Comparison of ENCODE assay signal across 31 cellular contexts in genomic region chr5:2310946-2311345, GRCh38.
"Had no signal": no experiment of that assay in that cellular context is flagged by ENCODE, and none has a peak within 500 bp of the region (broad histone marks: within the 10 kb centered on the region; RNA-seq: fewer than 3 reads in every experiment).

No MANE protein-coding gene starts in this region.

- ATAC-seq: activated CD4-positive, alpha-beta T cell treated with anti-CD3 and anti-CD28 coated beads for 36 hours; activated CD8-positive, alpha-beta memory T cell treated with anti-CD3 and anti-CD28 coated beads, Interleukin-2, amount 10 ng/mL, durations not matched to agents 7 days and 5 days; activated CD8-positive, alpha-beta T cell treated with anti-CD3 and anti-CD28 coated beads, Interleukin-2, amount 10 ng/mL, durations not matched to agents 7 days and 5 days; activated naive CD8-positive, alpha-beta T cell treated with anti-CD3 and anti-CD28 coated beads, Interleukin-2, amount 50 U/mL, for 24 hours; body of pancreas; effector memory CD8-positive, alpha-beta T cell; foreskin keratinocyte; gastrocnemius medialis had no signal

- H3K27ac Mint-ChIP-seq: activated CD4-positive, alpha-beta memory T cell treated with anti-CD3 and anti-CD28 coated beads for 36 hours; activated CD4-positive, alpha-beta T cell treated with anti-CD3 and anti-CD28 coated beads for 36 hours; activated CD4-positive, alpha-beta T cell treated with anti-CD3 and anti-CD28 coated beads, Interleukin-2, amount 10 ng/mL, durations not matched to agents 24 days and 14 days; activated CD8-positive, alpha-beta memory T cell treated with anti-CD3 and anti-CD28 coated beads, Interleukin-2, amount 10 ng/mL, durations not matched to agents 7 days and 5 days; activated CD8-positive, alpha-beta T cell treated with anti-CD3 and anti-CD28 coated beads, Interleukin-2, amount 10 ng/mL, durations not matched to agents 7 days and 5 days; activated naive CD4-positive, alpha-beta T cell treated with anti-CD3 and anti-CD28 coated beads for 36 hours; activated naive CD4-positive, alpha-beta T cell treated with anti-CD3 and anti-CD28 coated beads, Interleukin-2, amount 50 U/mL, for 24 hours; activated naive CD8-positive, alpha-beta T cell treated with anti-CD3 and anti-CD28 coated beads for 36 hours; activated naive CD8-positive, alpha-beta T cell treated with anti-CD3 and anti-CD28 coated beads, Interleukin-2, amount 50 U/mL, for 24 hours; activated T-helper 1 cell treated with anti-CD3 and anti-CD28 coated beads, Interleukin-12 subunit alpha, Interleukin-12 subunit beta, Interleukin-2, Interleukin-4 antibody, amounts not matched to agents 30 ng/mL and 10 ng/mL and 1 ng/mL, durations not matched to agents 14 hours and 24 hours and 36 hours; activated T-helper 2 cell treated with anti-CD3 and anti-CD28 coated beads, Interferon-gamma antibody, Interleukin-2, Interleukin-4, amounts not matched to agents 10 μg/mL and 5 μg/mL and 100 μg/mL, durations not matched to agents 14 hours and 24 hours and 36 hours; effector memory CD8-positive, alpha-beta T cell had no signal

- H3K27ac ChIP-seq: adrenal gland, body of pancreas, esophagus muscularis mucosa, foreskin keratinocyte, gastrocnemius medialis had no signal

- H3K4me3 Mint-ChIP-seq: activated CD4-positive, alpha-beta memory T cell treated with anti-CD3 and anti-CD28 coated beads for 36 hours; activated CD4-positive, alpha-beta T cell treated with anti-CD3 and anti-CD28 coated beads for 36 hours; activated CD4-positive, alpha-beta T cell treated with anti-CD3 and anti-CD28 coated beads, Interleukin-2, amount 10 ng/mL, durations not matched to agents 24 days and 14 days; activated CD8-positive, alpha-beta memory T cell treated with anti-CD3 and anti-CD28 coated beads, Interleukin-2, amount 10 ng/mL, durations not matched to agents 7 days and 5 days; activated CD8-positive, alpha-beta T cell treated with anti-CD3 and anti-CD28 coated beads, Interleukin-2, amount 10 ng/mL, durations not matched to agents 7 days and 5 days; activated naive CD4-positive, alpha-beta T cell treated with anti-CD3 and anti-CD28 coated beads for 36 hours; activated naive CD4-positive, alpha-beta T cell treated with anti-CD3 and anti-CD28 coated beads, Interleukin-2, amount 50 U/mL, for 24 hours; activated naive CD8-positive, alpha-beta T cell treated with anti-CD3 and anti-CD28 coated beads for 36 hours; activated naive CD8-positive, alpha-beta T cell treated with anti-CD3 and anti-CD28 coated beads, Interleukin-2, amount 50 U/mL, for 24 hours; activated T-helper 1 cell treated with anti-CD3 and anti-CD28 coated beads, Interleukin-12 subunit alpha, Interleukin-12 subunit beta, Interleukin-2, Interleukin-4 antibody, amounts not matched to agents 30 ng/mL and 10 ng/mL and 1 ng/mL, durations not matched to agents 14 hours and 24 hours and 36 hours; effector memory CD8-positive, alpha-beta T cell had no signal

- H3K4me1 Mint-ChIP-seq: activated CD4-positive, alpha-beta T cell treated with anti-CD3 and anti-CD28 coated beads for 36 hours; activated CD4-positive, alpha-beta T cell treated with anti-CD3 and anti-CD28 coated beads, Interleukin-2, amount 10 ng/mL, durations not matched to agents 24 days and 14 days; activated CD8-positive, alpha-beta memory T cell treated with anti-CD3 and anti-CD28 coated beads, Interleukin-2, amount 10 ng/mL, durations not matched to agents 7 days and 5 days; activated naive CD4-positive, alpha-beta T cell treated with anti-CD3 and anti-CD28 coated beads, Interleukin-2, amount 50 U/mL, for 24 hours; activated naive CD8-positive, alpha-beta T cell treated with anti-CD3 and anti-CD28 coated beads for 36 hours; activated naive CD8-positive, alpha-beta T cell treated with anti-CD3 and anti-CD28 coated beads, Interleukin-2, amount 50 U/mL, for 24 hours had no signal

- H3K27me3 ChIP-seq: adrenal gland, body of pancreas, esophagus muscularis mucosa, foreskin keratinocyte, gastrocnemius medialis had no signal

- H3K4me3 ChIP-seq: adrenal gland, body of pancreas, esophagus muscularis mucosa, gastrocnemius medialis had no signal

- H3K27me3 Mint-ChIP-seq: activated CD4-positive, alpha-beta memory T cell treated with anti-CD3 and anti-CD28 coated beads for 36 hours; activated CD4-positive, alpha-beta T cell treated with anti-CD3 and anti-CD28 coated beads for 36 hours; activated CD4-positive, alpha-beta T cell treated with anti-CD3 and anti-CD28 coated beads, Interleukin-2, amount 10 ng/mL, durations not matched to agents 24 days and 14 days; activated CD8-positive, alpha-beta memory T cell treated with anti-CD3 and anti-CD28 coated beads, Interleukin-2, amount 10 ng/mL, durations not matched to agents 7 days and 5 days; activated naive CD4-positive, alpha-beta T cell treated with anti-CD3 and anti-CD28 coated beads, Interleukin-2, amount 50 U/mL, for 24 hours; activated naive CD8-positive, alpha-beta T cell treated with anti-CD3 and anti-CD28 coated beads for 36 hours; activated naive CD8-positive, alpha-beta T cell treated with anti-CD3 and anti-CD28 coated beads, Interleukin-2, amount 50 U/mL, for 24 hours; effector memory CD8-positive, alpha-beta T cell had no signal

- H3K36me3 Mint-ChIP-seq: activated CD4-positive, alpha-beta memory T cell treated with anti-CD3 and anti-CD28 coated beads for 36 hours; activated CD8-positive, alpha-beta memory T cell treated with anti-CD3 and anti-CD28 coated beads, Interleukin-2, amount 10 ng/mL, durations not matched to agents 7 days and 5 days; activated naive CD4-positive, alpha-beta T cell treated with anti-CD3 and anti-CD28 coated beads, Interleukin-2, amount 50 U/mL, for 24 hours; activated naive CD8-positive, alpha-beta T cell treated with anti-CD3 and anti-CD28 coated beads for 36 hours had no signal

- H3K9me3 ChIP-seq: body of pancreas, gastrocnemius medialis had no signal

- H3K36me3 ChIP-seq: adrenal gland, esophagus muscularis mucosa, gastrocnemius medialis had no signal

- H3K4me1 ChIP-seq: adrenal gland, body of pancreas, esophagus muscularis mucosa, foreskin keratinocyte, gastrocnemius medialis had no signal

- DNase-seq: activated CD4-positive, alpha-beta memory T cell treated with anti-CD3 and anti-CD28 coated beads for 36 hours; activated CD4-positive, alpha-beta T cell treated with anti-CD3 and anti-CD28 coated beads for 36 hours; activated CD4-positive, alpha-beta T cell treated with anti-CD3 and anti-CD28 coated beads, Interleukin-2, amount 10 ng/mL, durations not matched to agents 24 days and 14 days; activated CD4-positive, CD25-positive, alpha-beta regulatory T cell; activated CD4-positive, CD25-positive, alpha-beta regulatory T cell treated with anti-CD3 and anti-CD28 coated beads, Interleukin-2, amount 50 U/mL, for 72 hours; activated CD8-positive, alpha-beta memory T cell treated with anti-CD3 and anti-CD28 coated beads, Interleukin-2, amount 10 ng/mL, durations not matched to agents 7 days and 5 days; activated CD8-positive, alpha-beta memory T cell treated with anti-CD3 and anti-CD28 coated beads, Interleukin-2, amount 50 U/mL, for 4 hours; activated CD8-positive, alpha-beta T cell treated with anti-CD3 and anti-CD28 coated beads, Interleukin-2, amount 10 ng/mL, durations not matched to agents 7 days and 5 days; activated effector memory CD4-positive, alpha-beta T cell treated with anti-CD3 and anti-CD28 coated beads, Interleukin-2, amount 50 U/mL, for 16 hours; activated naive CD4-positive, alpha-beta T cell treated with anti-CD3 and anti-CD28 coated beads for 36 hours; activated naive CD8-positive, alpha-beta T cell treated with anti-CD3 and anti-CD28 coated beads for 36 hours; activated naive CD8-positive, alpha-beta T cell treated with anti-CD3 and anti-CD28 coated beads, Interleukin-2, amount 50 U/mL, for 24 hours; activated T-cell treated with anti-CD3 and anti-CD28 coated beads, Interleukin-2, amount 50 U/mL, for 1 hour; activated T-cell treated with anti-CD3 and anti-CD28 coated beads, Interleukin-2, amount 50 U/mL, for 48 hours; adrenal gland; amygdala; aorta; body of pancreas; caudate nucleus; cortex of kidney; dermis blood vessel endothelial cell; effector CD4-positive, alpha-beta T cell; effector memory CD8-positive, alpha-beta T cell; erythroblast; foreskin keratinocyte; gastrocnemius medialis; T-helper 2 cell had no signal

- H3K9me3 Mint-ChIP-seq: activated CD4-positive, alpha-beta T cell treated with anti-CD3 and anti-CD28 coated beads, Interleukin-2, amount 10 ng/mL, durations not matched to agents 24 days and 14 days; activated T-helper 1 cell treated with anti-CD3 and anti-CD28 coated beads, Interleukin-12 subunit alpha, Interleukin-12 subunit beta, Interleukin-2, Interleukin-4 antibody, amounts not matched to agents 30 ng/mL and 10 ng/mL and 1 ng/mL, durations not matched to agents 14 hours and 24 hours and 36 hours had no signal
